1 cellular context compared by ENCODE assay signal in the genomic region with DNA sequence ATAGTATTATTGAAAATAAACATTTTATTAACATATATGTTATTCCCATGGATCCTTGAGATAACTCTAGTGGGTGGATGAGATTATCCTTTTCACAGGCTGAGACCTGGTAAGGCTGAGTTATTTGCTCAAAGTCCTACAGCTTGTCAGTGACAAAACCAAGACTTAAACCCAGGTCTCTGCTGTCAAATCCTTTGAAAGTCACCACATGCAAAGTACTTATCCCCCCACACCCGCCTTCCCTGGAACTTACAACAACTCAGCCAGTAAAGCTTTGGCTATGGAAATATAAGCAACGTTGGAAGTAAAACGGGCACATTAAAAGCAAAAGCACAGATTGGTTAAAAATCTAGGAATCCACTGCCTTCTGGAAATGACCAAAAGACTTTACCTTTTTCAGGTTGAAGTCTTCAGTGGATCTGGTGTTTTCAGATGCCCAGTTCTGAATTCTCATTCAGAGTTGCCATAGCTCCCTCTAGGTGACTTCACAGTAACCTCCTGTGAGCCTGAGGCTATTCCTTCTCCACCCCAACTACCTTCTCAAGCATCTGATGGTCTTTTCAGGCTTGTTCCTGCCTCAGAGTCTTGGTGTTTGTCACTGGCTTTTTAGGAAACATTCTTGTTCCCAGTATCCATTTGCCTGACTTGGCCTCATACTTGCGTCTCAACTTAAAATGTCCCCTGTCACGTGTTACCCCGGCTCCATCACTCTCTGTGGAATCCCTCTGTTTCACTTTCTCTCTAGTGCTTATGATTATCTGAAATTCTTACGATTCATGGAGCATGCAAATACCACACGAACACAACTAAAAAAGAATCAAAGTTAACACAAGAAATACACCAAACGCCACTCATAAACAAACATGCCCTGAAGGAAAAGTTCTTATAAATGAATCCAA.
TF ChIP-seq lines count a peak whose summit lies in the region.

No MANE protein-coding gene starts in this region.

TF ChIP-seq in SK-N-SH, 30 proteins besides CTCF, POLR2A, EP300 and RAD21 (continued from another document):
- TF ChIP-seq USF2 (IDR thresholded peaks at IDR 0.05; ENCODE audit: borderline replicate concordance, low read depth, low read length) (no peak), POLR2AphosphoS5 (IDR thresholded peaks at IDR 0.05; ENCODE audit: low read depth, low read length) (no peak), ZBTB33 (IDR thresholded peaks at IDR 0.05; ENCODE audit: borderline replicate concordance, low read depth) (no peak), EZH2phosphoT487 (IDR thresholded peaks at IDR 0.05; ENCODE audit: borderline replicate concordance, low read depth) (no peak)
